Comparison of ENCODE assay signal across 8 cellular contexts in genomic region chr3:160398820-160399346, GRCh38. TPM values are rescaled to one million over a fixed set of nuclear protein-coding genes. Genes with fewer than 3 reads are reported as not detected.
DNase-seq lines count a peak whose midpoint lies in the region; ATAC-seq and TF ChIP-seq lines count a peak whose summit lies in the region.

Gene IFT80, minus strand, starts transcription at chr3:160399225. Its CDS starts 14,625 bp downstream, at chr3:160384600.

- 0 to 1% (median 0%) methylated on average over 19 to 26 of the region's 26 CpGs for WGBS in adrenal gland, 4 donors
- no CpG with 5 or more reads among the region's 26 CpGs for WGBS in trophoblast cell (ENCODE audit: extremely low coverage, insufficient coverage, insufficient read length)
- WGBS in transverse colon (ENCODE audit: low coverage in 1 of 2), 2 donors = 0 to 1% methylated on average over 8 to 26 of the region's 26 CpGs

- no peak within 1 kb of the TSS for H2BK12ac ChIP-seq in trophoblast cell (ENCODE audit: low read length)

- TF ChIP-seq EP300 in transverse colon (IDR thresholded peaks at IDR 0.05; ENCODE audit: low read depth) = no peak

- H4K8ac ChIP-seq in trophoblast cell (ENCODE audit: low read depth, low read length) = peak within 1 kb of the TSS; percentile 82

- peak within 1 kb of the TSS; percentile 55 for H2BK120ac ChIP-seq in trophoblast cell (ENCODE audit: insufficient read depth, low read length, poor library complexity)

- TF ChIP-seq POLR2A in adrenal gland (IDR thresholded peaks at IDR 0.05) (no peak), transverse colon (IDR thresholded peaks at IDR 0.05) (no peak)

- H3K27me3 ChIP-seq in adrenal gland (no peaks in the 10 kb centered on the region), trophoblast cell (ENCODE audit: insufficient read depth, low read length) (no peaks in the 10 kb centered on the region), transverse colon (no peaks in the 10 kb centered on the region)

- H3K27ac ChIP-seq in adrenal gland (peak within 1 kb of the TSS; percentile 79 to 90 (median 83)), trophoblast cell (ENCODE audit: low read depth, low read length) (peak within 1 kb of the TSS; percentile 86), transverse colon (peak within 1 kb of the TSS; percentile 88 to 94 (median 93))

- peak within 1 kb of the TSS; percentile 87 for H3K18ac ChIP-seq in trophoblast cell (ENCODE audit: low read length)

- peaks cover 0 to 9% of the 10 kb centered on the region in 2 donors for H3K4me1 ChIP-seq in adrenal gland (replicated peaks in 1 of 2)
- no peaks in the 10 kb centered on the region for H3K4me1 ChIP-seq in trophoblast cell (ENCODE audit: control insufficient read depth in 1 of 2, insufficient read depth in 2 of 2, low read length in 2 of 2)
- H3K4me1 ChIP-seq in transverse colon = peaks cover 4 to 35% (median 14%) of the 10 kb centered on the region in 4 donors

- peak within 1 kb of the TSS; percentile 41 for H2AFZ ChIP-seq in trophoblast cell (ENCODE audit: insufficient read depth, low read length, poor library complexity)

- TF ChIP-seq CTCF in GM12865 (IDR thresholded peaks at IDR 0.05; ENCODE audit: insufficient read depth, low read depth, low read length, missing control alignments) (no peak), adrenal gland (IDR thresholded peaks at IDR 0.05) (peak in 2 of 6 experiments; percentile 15 to 33), transverse colon (IDR thresholded peaks at IDR 0.05) (no peak)

- H3K9me3 ChIP-seq in adrenal gland (replicated peaks in 1 of 3) = no peaks in the 10 kb centered on the region
- no peaks in the 10 kb centered on the region for H3K9me3 ChIP-seq in trophoblast cell (ENCODE audit: insufficient read depth, low read depth, low read length)
- no peaks in the 10 kb centered on the region for H3K9me3 ChIP-seq in transverse colon

- H3K4ac ChIP-seq in trophoblast cell (ENCODE audit: low read depth, low read length) = peak within 1 kb of the TSS; percentile 91

- peak within 1 kb of the TSS; percentile 86 for H2BK5ac ChIP-seq in trophoblast cell (ENCODE audit: low read depth, low read length, poor library complexity)

- H3K36me3 ChIP-seq in adrenal gland (replicated peaks in 1 of 2) (no peaks in the 10 kb centered on the region), trophoblast cell (ENCODE audit: control insufficient read depth in 1 of 2, insufficient read depth in 2 of 2, low read length in 2 of 2) (no peaks in the 10 kb centered on the region), transverse colon (no peaks in the 10 kb centered on the region)

- H3K23ac ChIP-seq in trophoblast cell (ENCODE audit: low read length) = no peak within 1 kb of the TSS

- DNase-seq in GM12865 (ENCODE audit: low read depth) = peak; percentile 98
- DNase-seq in NCI-H146 (lab: John Stamatoyannopoulos, UW) = peak; percentile 100
- peak; percentile 92 to 97 (median 93) for DNase-seq in T-helper 1 cell
- DNase-seq in adrenal gland = peak; percentile 96 to 99 (median 97)
- DNase-seq in cardiac septum (ENCODE audit: low spot score) = peak; percentile 99
- peak; percentile 96 to 99 for DNase-seq in trophoblast cell
- peak; percentile 98 for DNase-seq in transverse colon

- H3K4me2 ChIP-seq in trophoblast cell (ENCODE audit: low read length) = peak within 1 kb of the TSS; percentile 84

- H2AK5ac ChIP-seq in trophoblast cell (ENCODE audit: low read length) = peak within 1 kb of the TSS; percentile 52

- peak within 1 kb of the TSS; percentile 96 for H3K9ac ChIP-seq in trophoblast cell (ENCODE audit: low read length)

- peak within 1 kb of the TSS; percentile 87 for H4K12ac ChIP-seq in trophoblast cell (ENCODE audit: low read depth, low read length)

- H3K4me3 ChIP-seq in GM12865 (ENCODE audit: low read depth, low read length) (peak within 1 kb of the TSS; percentile 85), adrenal gland (peak within 1 kb of the TSS; percentile 66 to 79 (median 72)), trophoblast cell (ENCODE audit: low read depth, low read length) (peak within 1 kb of the TSS; percentile 90), transverse colon (peak within 1 kb of the TSS; percentile 59 to 96 (median 76))

- peaks cover 19% of the 10 kb centered on the region for H3K79me2 ChIP-seq in trophoblast cell (ENCODE audit: control insufficient read depth, insufficient read depth, low read length, poor library complexity)

- ATAC-seq in HG02852 (IDR thresholded peaks at IDR 0.05; ENCODE audit: unreplicated experiment) = peak; percentile 90

- intact Hi-C loops in adrenal gland (cut with DNase I) = no loop called here
- intact Hi-C loops in cardiac septum (cut with DNase I) = no loop called here
- intact Hi-C loops in transverse colon (cut with DNase I; ENCODE audit: low total_unique reads) = no loop called here

- H3K14ac ChIP-seq in trophoblast cell (ENCODE audit: low read length) = peak within 1 kb of the TSS; percentile 82

- peaks cover 13% of the 10 kb centered on the region for H3K79me1 ChIP-seq in trophoblast cell (ENCODE audit: low read length)

- in situ Hi-C loops in transverse colon (cut with MboI; ENCODE audit: low pct_ligation_motif_present in 1 of 4, low pct_unique_long_range_greater_than_20kb in 1 of 4, low sequenced_read_pairs in 3 of 4) = no loop called here

- peak within 1 kb of the TSS; percentile 79 for H4K91ac ChIP-seq in trophoblast cell (ENCODE audit: low read depth, low read length)

RNA-seq across cellular contexts. Expression of gene IFT80, which starts in this region (rescaled TPM):
- total RNA-seq in adrenal gland (10 to 100 TPM; 11.0 to 28.9 (median 17.7) TPM), cardiac septum (10.7 TPM), transverse colon (10 to 100 TPM in 3 of 4 donors, under 1 TPM in 1; 0.37 to 78.8 (median 19.7) TPM)
- 10 to 100 TPM; 16.7 to 37.3 (median 27.4) TPM for polyA plus RNA-seq in adrenal gland
- polyA plus RNA-seq in trophoblast cell (2013) = 11.9 and 12.0 TPM in 2 replicates

Comparison
In these comparisons a context has a peak if more than half of its experiments do, and no peak if none do; other contexts are left out.
1. Peak in every context shown above with its lines: DNase-seq, ATAC-seq, H3K4me3 ChIP-seq and H3K27ac ChIP-seq.